In genomic region chr17:50370052-50370451, GRCh38 we compare ENCODE assay signal across 20 cellular contexts. TPM values are rescaled to one million over a fixed set of nuclear protein-coding genes. Genes with fewer than 3 reads are reported as not detected.
DNase-seq lines count a peak whose midpoint lies in the region; ATAC-seq and TF ChIP-seq lines count a peak whose summit lies in the region.
"Had no signal": no experiment of that assay in that cellular context is flagged by ENCODE, and none has a peak within 500 bp of the region (broad histone marks: within the 10 kb centered on the region; RNA-seq: fewer than 3 reads in every experiment).

No MANE protein-coding gene starts in this region.

- peaks cover 89% of the 10 kb centered on the region for H3K36me3 Mint-ChIP-seq in activated T-cell treated with anti-CD3 and anti-CD28 coated beads, Interleukin-2, amount 50 U/mL, for 24 hours (ENCODE audit: low read depth)
- peaks cover 36% of the 10 kb centered on the region for H3K36me3 Mint-ChIP-seq in activated T-helper 1 cell treated with anti-CD3 and anti-CD28 coated beads, Interleukin-12 subunit alpha, Interleukin-12 subunit beta, Interleukin-2, Interleukin-4 antibody, amounts not matched to agents 30 ng/mL and 10 ng/mL and 1 ng/mL, durations not matched to agents 14 hours and 24 hours and 36 hours (ENCODE audit: low read depth)
- peaks cover 50% of the 10 kb centered on the region for H3K36me3 Mint-ChIP-seq in nephron (ENCODE audit: low read depth)

- no peaks in the 10 kb centered on the region for H3K27me3 Mint-ChIP-seq in activated T-cell treated with anti-CD3 and anti-CD28 coated beads, Interleukin-2, amount 50 U/mL, for 24 hours
- no peaks in the 10 kb centered on the region for H3K27me3 Mint-ChIP-seq in activated T-helper 1 cell treated with anti-CD3 and anti-CD28 coated beads, Interleukin-12 subunit alpha, Interleukin-12 subunit beta, Interleukin-2, Interleukin-4 antibody, amounts not matched to agents 30 ng/mL and 10 ng/mL and 1 ng/mL, durations not matched to agents 14 hours and 24 hours and 36 hours (ENCODE audit: insufficient read depth)
- no peaks in the 10 kb centered on the region for H3K27me3 Mint-ChIP-seq in nephron (ENCODE audit: low read depth)
- H3K27me3 Mint-ChIP-seq: B cell had no signal

- intact Hi-C loops in activated T-helper 1 cell treated with anti-CD3 and anti-CD28 coated beads, Interleukin-12 subunit alpha, Interleukin-12 subunit beta, Interleukin-2, Interleukin-4 antibody, amounts not matched to agents 30 ng/mL and 10 ng/mL and 1 ng/mL, durations not matched to agents 14 hours and 24 hours and 36 hours (cut with micrococcal nuclease) = no loop called here

- H3K9me3 Mint-ChIP-seq in activated T-cell treated with anti-CD3 and anti-CD28 coated beads, Interleukin-2, amount 50 U/mL, for 24 hours = no peaks in the 10 kb centered on the region
- H3K9me3 Mint-ChIP-seq in activated T-helper 1 cell treated with anti-CD3 and anti-CD28 coated beads, Interleukin-12 subunit alpha, Interleukin-12 subunit beta, Interleukin-2, Interleukin-4 antibody, amounts not matched to agents 30 ng/mL and 10 ng/mL and 1 ng/mL, durations not matched to agents 14 hours and 24 hours and 36 hours = no peaks in the 10 kb centered on the region
- no peaks in the 10 kb centered on the region for H3K9me3 Mint-ChIP-seq in nephron

- peak overlapping the region; percentile 62 for H3K27ac Mint-ChIP-seq in activated T-cell treated with anti-CD3 and anti-CD28 coated beads, Interleukin-2, amount 50 U/mL, for 24 hours
- no peak overlapping the region for H3K27ac Mint-ChIP-seq in activated T-helper 1 cell treated with anti-CD3 and anti-CD28 coated beads, Interleukin-12 subunit alpha, Interleukin-12 subunit beta, Interleukin-2, Interleukin-4 antibody, amounts not matched to agents 30 ng/mL and 10 ng/mL and 1 ng/mL, durations not matched to agents 14 hours and 24 hours and 36 hours
- no peak overlapping the region for H3K27ac Mint-ChIP-seq in nephron
- H3K27ac Mint-ChIP-seq: B cell, CD14-positive monocyte had no signal

- H3K4me1 Mint-ChIP-seq in activated T-cell treated with anti-CD3 and anti-CD28 coated beads, Interleukin-2, amount 50 U/mL, for 24 hours (ENCODE audit: low read depth) = peaks cover 31% of the 10 kb centered on the region
- H3K4me1 Mint-ChIP-seq in activated T-helper 1 cell treated with anti-CD3 and anti-CD28 coated beads, Interleukin-12 subunit alpha, Interleukin-12 subunit beta, Interleukin-2, Interleukin-4 antibody, amounts not matched to agents 30 ng/mL and 10 ng/mL and 1 ng/mL, durations not matched to agents 14 hours and 24 hours and 36 hours (ENCODE audit: low read depth) = peaks cover 27% of the 10 kb centered on the region
- peaks cover 21% of the 10 kb centered on the region for H3K4me1 Mint-ChIP-seq in nephron

- H3K4me3 Mint-ChIP-seq in activated T-cell treated with anti-CD3 and anti-CD28 coated beads, Interleukin-2, amount 50 U/mL, for 24 hours = peak overlapping the region; percentile 9
- H3K4me3 Mint-ChIP-seq in activated T-helper 1 cell treated with anti-CD3 and anti-CD28 coated beads, Interleukin-12 subunit alpha, Interleukin-12 subunit beta, Interleukin-2, Interleukin-4 antibody, amounts not matched to agents 30 ng/mL and 10 ng/mL and 1 ng/mL, durations not matched to agents 14 hours and 24 hours and 36 hours = peak overlapping the region; percentile 9
- peak overlapping the region; percentile 52 to 75 (median 57) for H3K4me3 Mint-ChIP-seq in nephron
- H3K4me3 Mint-ChIP-seq: B cell, CD14-positive monocyte had no signal

- no peak for ATAC-seq in GM19351 (IDR thresholded peaks at IDR 0.05; ENCODE audit: unreplicated experiment)
- ATAC-seq: A549, Panc1, SK-N-SH treated with all-trans-retinoic acid at 6 μM for 48 hours had no signal

- no peak for TF ChIP-seq CTCF in nephron (IDR thresholded peaks at IDR 0.05; ENCODE audit: unreplicated experiment in 3 of 3)

- DNase-seq in activated T-cell treated with anti-CD3 and anti-CD28 coated beads, Interleukin-2, amount 50 U/mL, for 24 hours = no peak
- no peak for DNase-seq in activated T-cell treated with anti-CD3 and anti-CD28 coated beads, Interleukin-2, amount 50 U/mL, for 1 hour
- DNase-seq in activated T-helper 1 cell treated with anti-CD3 and anti-CD28 coated beads, Interleukin-12 subunit alpha, Interleukin-12 subunit beta, Interleukin-2, Interleukin-4 antibody, amounts not matched to agents 30 ng/mL and 10 ng/mL and 1 ng/mL, durations not matched to agents 14 hours and 24 hours and 36 hours (ENCODE audit: low spot score) = no peak
- DNase-seq in NCI-H1694 (lab: John Stamatoyannopoulos, UW) = no peak
- DNase-seq in NCI-H1436 (lab: John Stamatoyannopoulos, UW) = no peak
- DNase-seq: DMS53, GDM1, NCI-H1092 treated with DMSO at 0.1 percent for 48 hours, NCI-H146, NCI-H2029 treated with DMSO at 0.1 percent for 48 hours, NCI-H226, NCI-H524, NCI-H82 had no signal

RNA-seq across cellular contexts. Expression of gene MRPL27, which starts 2.9 kb away (rescaled TPM):
- 73.4 and 78.7 TPM in 2 replicates for total RNA-seq in activated T-helper 1 cell treated with anti-CD3 and anti-CD28 coated beads, Interleukin-12 subunit alpha, Interleukin-12 subunit beta, Interleukin-2, Interleukin-4 antibody, amounts not matched to agents 30 ng/mL and 10 ng/mL and 1 ng/mL, durations not matched to agents 14 hours and 24 hours and 36 hours

RNA-seq across cellular contexts. Expression of gene EME1, which starts 3.0 kb away (rescaled TPM):
- 27.7 and 32.9 TPM in 2 replicates for total RNA-seq in activated T-helper 1 cell treated with anti-CD3 and anti-CD28 coated beads, Interleukin-12 subunit alpha, Interleukin-12 subunit beta, Interleukin-2, Interleukin-4 antibody, amounts not matched to agents 30 ng/mL and 10 ng/mL and 1 ng/mL, durations not matched to agents 14 hours and 24 hours and 36 hours

RNA-seq across cellular contexts. Expression of gene XYLT2, which starts 24.1 kb away (rescaled TPM):
- total RNA-seq in activated T-helper 1 cell treated with anti-CD3 and anti-CD28 coated beads, Interleukin-12 subunit alpha, Interleukin-12 subunit beta, Interleukin-2, Interleukin-4 antibody, amounts not matched to agents 30 ng/mL and 10 ng/mL and 1 ng/mL, durations not matched to agents 14 hours and 24 hours and 36 hours = 63.0 and 63.9 TPM in 2 replicates

RNA-seq across cellular contexts. Expression of gene LRRC59, which starts 27.3 kb away (rescaled TPM):
- total RNA-seq in activated T-helper 1 cell treated with anti-CD3 and anti-CD28 coated beads, Interleukin-12 subunit alpha, Interleukin-12 subunit beta, Interleukin-2, Interleukin-4 antibody, amounts not matched to agents 30 ng/mL and 10 ng/mL and 1 ng/mL, durations not matched to agents 14 hours and 24 hours and 36 hours = 113 and 116 TPM in 2 replicates

RNA-seq across cellular contexts. Expression of gene ACSF2, which starts 56.0 kb away (rescaled TPM):
- total RNA-seq in activated T-helper 1 cell treated with anti-CD3 and anti-CD28 coated beads, Interleukin-12 subunit alpha, Interleukin-12 subunit beta, Interleukin-2, Interleukin-4 antibody, amounts not matched to agents 30 ng/mL and 10 ng/mL and 1 ng/mL, durations not matched to agents 14 hours and 24 hours and 36 hours = 8.8 and 11.3 TPM in 2 replicates
